Comparison of ENCODE assay signal across 9 cellular contexts in genomic region chr7:52017802-52018679, GRCh38.
A peak's percentile ranks its signal among the peaks of the same experiment; 100 is the strongest.
DNase-seq lines count a peak whose midpoint lies in the region; ATAC-seq and TF ChIP-seq lines count a peak whose summit lies in the region.
"Had no signal": no experiment of that assay in that cellular context is flagged by ENCODE, and none has a peak within 500 bp of the region (broad histone marks: within the 10 kb centered on the region; RNA-seq: fewer than 3 reads in every experiment).

No MANE protein-coding gene starts in this region.

- DNase-seq in Calu3: peak; percentile 69
- DNase-seq in NOMO-1 (lab: John Stamatoyannopoulos, UW; ENCODE audit: unreplicated experiment in 2 of 2): peak; percentile 17 to 20
- DNase-seq in head of caudate nucleus: peak in 26 of 42 donors; percentile 3 to 62 (median 23)
- no peak for DNase-seq in hepatic stellate cell (ENCODE audit: low spot score)
- no peak for DNase-seq in T-helper 17 cell
- DNase-seq: IMR-90 had no signal

- H3K4me1 Mint-ChIP-seq in Calu3 (ENCODE audit: low read depth, unreplicated experiment) (no peaks in the 10 kb centered on the region), T-helper 17 cell (no peaks in the 10 kb centered on the region)

- TF ChIP-seq CTCF in Calu3 (IDR thresholded peaks at IDR 0.05; ENCODE audit: unreplicated experiment): peak; percentile 68

- H3K27ac Mint-ChIP-seq in Calu3 (ENCODE audit: unreplicated experiment) (no peak overlapping the region), T-helper 17 cell (no peak overlapping the region)

- no peaks in the 10 kb centered on the region for H3K9me3 ChIP-seq in T-helper 17 cell (ENCODE audit: control insufficient read depth, low read length, poor library complexity, severe bottlenecking)

- peak overlapping the region; percentile 42 for H3K4me3 Mint-ChIP-seq in Calu3 (ENCODE audit: low read depth, unreplicated experiment)
- no peak overlapping the region for H3K4me3 Mint-ChIP-seq in T-helper 17 cell

- H3K9me3 Mint-ChIP-seq in Calu3 (ENCODE audit: low read depth, unreplicated experiment): peaks cover 17% of the 10 kb centered on the region

- H3K36me3 Mint-ChIP-seq in Calu3 (ENCODE audit: insufficient read depth, unreplicated experiment) (no peaks in the 10 kb centered on the region), T-helper 17 cell (ENCODE audit: low read depth) (no peaks in the 10 kb centered on the region)

- CTCF ChIA-PET in Calu3 (lab: Charles Lee): interaction anchor here (0.6 kb wide), 1 partner anchor 117 kb away, joined by 3 read pairs; no protein-coding TSS in a partner anchor

- no TSS peak for BruUV-seq in Calu3 (replicated peaks; lab: Mats Ljungman, UMichigan)

- no peaks in the 10 kb centered on the region for H3K27me3 Mint-ChIP-seq in Calu3 (ENCODE audit: unreplicated experiment)
- H3K27me3 Mint-ChIP-seq in T-helper 17 cell: no peaks in the 10 kb centered on the region

- intact Hi-C loops in Calu3 (cut with micrococcal nuclease; ENCODE audit: unreplicated experiment): no loop called here
- intact Hi-C loops in head of caudate nucleus (cut with DNase I): no loop called here

- ATAC-seq in GM21717 (IDR thresholded peaks at IDR 0.05; ENCODE audit: unreplicated experiment) (peak; percentile 49), GM21423 (IDR thresholded peaks at IDR 0.05; ENCODE audit: unreplicated experiment) (no peak), T-helper 17 cell (no peak)
- no peak for ATAC-seq in activated CD4-positive, CD25-positive, alpha-beta regulatory T cell treated with anti-CD3 and anti-CD28 coated beads, Interleukin-2, amount 50 U/mL, for 24 hours

Comparison
In these comparisons a context has a peak if more than half of its experiments do, and no peak if none do; other contexts are left out.
1. DNase-seq: peak in Calu3 (single experiment), NOMO-1 (2 of 2) and head of caudate nucleus (26 of 42); none in hepatic stellate cell (single experiment) and T-helper 17 cell (0 of 3).